In the genomic region with DNA sequence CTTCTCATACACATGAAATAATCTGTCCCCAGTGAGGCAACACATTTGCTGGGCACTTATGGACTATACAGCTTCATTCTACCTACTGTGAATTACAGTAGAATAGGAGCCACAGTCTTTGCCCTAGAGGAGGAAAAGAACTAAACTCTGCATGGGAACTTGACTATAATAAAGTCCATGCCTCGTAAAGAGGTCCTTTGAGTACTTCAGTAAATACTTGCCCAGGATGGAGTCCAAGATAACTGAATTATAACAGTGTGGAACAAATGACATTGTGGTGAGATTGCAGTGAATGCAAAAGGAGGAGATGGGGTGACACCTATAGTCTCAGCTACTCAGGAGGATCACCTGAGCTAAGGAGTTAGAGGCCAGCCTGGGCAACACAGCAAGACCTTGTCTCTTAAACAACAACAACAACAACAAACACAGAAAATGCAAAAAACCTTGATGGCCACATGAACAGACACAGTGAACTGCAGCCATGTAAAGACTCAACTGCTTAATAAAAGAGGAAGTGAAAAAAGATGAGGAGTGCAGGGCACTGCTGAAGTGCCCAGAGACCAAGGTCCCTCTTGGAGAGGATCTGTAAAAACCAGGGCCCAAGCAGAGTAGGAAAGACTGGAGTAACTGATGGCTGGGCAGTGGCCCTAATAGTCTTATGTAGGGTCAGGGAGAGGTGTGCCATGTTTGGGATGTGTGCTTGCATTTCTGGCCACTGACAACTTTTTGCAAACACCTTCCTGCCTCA, we compare ENCODE assay signal across 1 cellular context.
TF ChIP-seq lines count a peak whose summit lies in the region.

No MANE protein-coding gene starts in this region.

TF ChIP-seq in GM23338, 12 proteins besides CTCF, POLR2A, EP300 and RAD21 (continued from another document):
- TF ChIP-seq, protein P1, sequence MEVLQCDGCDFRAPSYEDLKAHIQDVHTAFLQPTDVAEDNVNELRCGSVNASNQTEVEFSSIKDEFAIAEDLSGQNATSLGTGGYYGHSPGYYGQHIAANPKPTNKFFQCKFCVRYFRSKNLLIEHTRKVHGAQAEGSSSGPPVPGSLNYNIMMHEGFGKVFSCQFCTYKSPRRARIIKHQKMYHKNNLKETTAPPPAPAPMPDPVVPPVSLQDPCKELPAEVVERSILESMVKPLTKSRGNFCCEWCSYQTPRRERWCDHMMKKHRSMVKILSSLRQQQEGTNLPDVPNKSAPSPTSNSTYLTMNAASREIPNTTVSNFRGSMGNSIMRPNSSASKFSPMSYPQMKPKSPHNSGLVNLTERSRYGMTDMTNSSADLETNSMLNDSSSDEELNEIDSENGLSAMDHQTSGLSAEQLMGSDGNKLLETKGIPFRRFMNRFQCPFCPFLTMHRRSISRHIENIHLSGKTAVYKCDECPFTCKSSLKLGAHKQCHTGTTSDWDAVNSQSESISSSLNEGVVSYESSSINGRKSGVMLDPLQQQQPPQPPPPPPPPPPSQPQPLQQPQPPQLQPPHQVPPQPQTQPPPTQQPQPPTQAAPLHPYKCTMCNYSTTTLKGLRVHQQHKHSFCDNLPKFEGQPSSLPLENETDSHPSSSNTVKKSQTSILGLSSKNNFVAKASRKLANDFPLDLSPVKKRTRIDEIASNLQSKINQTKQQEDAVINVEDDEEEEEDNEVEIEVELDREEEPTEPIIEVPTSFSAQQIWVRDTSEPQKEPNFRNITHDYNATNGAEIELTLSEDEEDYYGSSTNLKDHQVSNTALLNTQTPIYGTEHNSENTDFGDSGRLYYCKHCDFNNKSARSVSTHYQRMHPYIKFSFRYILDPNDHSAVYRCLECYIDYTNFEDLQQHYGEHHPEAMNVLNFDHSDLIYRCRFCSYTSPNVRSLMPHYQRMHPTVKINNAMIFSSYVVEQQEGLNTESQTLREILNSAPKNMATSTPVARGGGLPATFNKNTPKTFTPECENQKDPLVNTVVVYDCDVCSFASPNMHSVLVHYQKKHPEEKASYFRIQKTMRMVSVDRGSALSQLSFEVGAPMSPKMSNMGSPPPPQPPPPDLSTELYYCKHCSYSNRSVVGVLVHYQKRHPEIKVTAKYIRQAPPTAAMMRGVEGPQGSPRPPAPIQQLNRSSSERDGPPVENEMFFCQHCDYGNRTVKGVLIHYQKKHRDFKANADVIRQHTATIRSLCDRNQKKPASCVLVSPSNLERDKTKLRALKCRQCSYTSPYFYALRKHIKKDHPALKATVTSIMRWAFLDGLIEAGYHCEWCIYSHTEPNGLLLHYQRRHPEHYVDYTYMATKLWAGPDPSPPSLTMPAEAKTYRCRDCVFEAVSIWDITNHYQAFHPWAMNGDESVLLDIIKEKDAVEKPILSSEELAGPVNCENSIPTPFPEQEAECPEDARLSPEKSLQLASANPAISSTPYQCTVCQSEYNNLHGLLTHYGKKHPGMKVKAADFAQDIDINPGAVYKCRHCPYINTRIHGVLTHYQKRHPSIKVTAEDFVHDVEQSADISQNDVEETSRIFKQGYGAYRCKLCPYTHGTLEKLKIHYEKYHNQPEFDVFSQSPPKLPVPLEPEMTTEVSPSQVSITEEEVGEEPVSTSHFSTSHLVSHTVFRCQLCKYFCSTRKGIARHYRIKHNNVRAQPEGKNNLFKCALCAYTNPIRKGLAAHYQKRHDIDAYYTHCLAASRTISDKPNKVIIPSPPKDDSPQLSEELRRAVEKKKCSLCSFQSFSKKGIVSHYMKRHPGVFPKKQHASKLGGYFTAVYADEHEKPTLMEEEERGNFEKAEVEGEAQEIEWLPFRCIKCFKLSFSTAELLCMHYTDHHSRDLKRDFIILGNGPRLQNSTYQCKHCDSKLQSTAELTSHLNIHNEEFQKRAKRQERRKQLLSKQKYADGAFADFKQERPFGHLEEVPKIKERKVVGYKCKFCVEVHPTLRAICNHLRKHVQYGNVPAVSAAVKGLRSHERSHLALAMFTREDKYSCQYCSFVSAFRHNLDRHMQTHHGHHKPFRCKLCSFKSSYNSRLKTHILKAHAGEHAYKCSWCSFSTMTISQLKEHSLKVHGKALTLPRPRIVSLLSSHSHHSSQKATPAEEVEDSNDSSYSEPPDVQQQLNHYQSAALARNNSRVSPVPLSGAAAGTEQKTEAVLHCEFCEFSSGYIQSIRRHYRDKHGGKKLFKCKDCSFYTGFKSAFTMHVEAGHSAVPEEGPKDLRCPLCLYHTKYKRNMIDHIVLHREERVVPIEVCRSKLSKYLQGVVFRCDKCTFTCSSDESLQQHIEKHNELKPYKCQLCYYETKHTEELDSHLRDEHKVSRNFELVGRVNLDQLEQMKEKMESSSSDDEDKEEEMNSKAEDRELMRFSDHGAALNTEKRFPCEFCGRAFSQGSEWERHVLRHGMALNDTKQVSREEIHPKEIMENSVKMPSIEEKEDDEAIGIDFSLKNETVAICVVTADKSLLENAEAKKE (CRISPR knock-in tag; IDR thresholded peaks at IDR 0.05): no peak
- TF ChIP-seq POLR2AphosphoS5 (IDR thresholded peaks at IDR 0.05; ENCODE audit: low read depth) (no peak), STAT1 (IDR thresholded peaks at IDR 0.05; ENCODE audit: unreplicated experiment) (no peak), REST (IDR thresholded peaks at IDR 0.05; ENCODE audit: unreplicated experiment) (no peak)
TF ChIP-seq in GM23338: peak in this region for 0.
